8 cellular contexts compared by ENCODE assay signal in genomic region chrX:49101629-49101984, GRCh38. TPM values are rescaled to one million over a fixed set of nuclear protein-coding genes. Genes with fewer than 3 reads are reported as not detected.
DNase-seq lines count a peak whose midpoint lies in the region; ATAC-seq and TF ChIP-seq lines count a peak whose summit lies in the region.

No MANE protein-coding gene starts in this region.

- peaks cover 0 to 9% of the 10 kb centered on the region in 2 donors for H3K4me1 Mint-ChIP-seq in natural killer cell

- CTCF ChIA-PET in HEK293T (lab: Yijun Ruan, JAX) = no interaction called here

- ATAC-seq in HG03565 (IDR thresholded peaks at IDR 0.05; ENCODE audit: unreplicated experiment) = peak; percentile 5
- no peak for ATAC-seq in natural killer cell
- ATAC-seq in GM21423 (IDR thresholded peaks at IDR 0.05; ENCODE audit: unreplicated experiment) = no peak

- no peaks in the 10 kb centered on the region for H3K27me3 Mint-ChIP-seq in natural killer cell (ENCODE audit: low read depth in 2 of 2)

- H3K4me3 ChIP-seq in GM12864 (ENCODE audit: low read depth, low read length) (peak overlapping the region; percentile 64), cardiac fibroblast (replicated peaks in 1 of 2; ENCODE audit: low read depth in 2 of 2, low read length in 2 of 2) (peak overlapping the region; percentile 57 to 75)

- POLR2A ChIA-PET in HEK293T (lab: Yijun Ruan, JAX) = interaction anchor here (0.6 to 1.2 kb wide), 3 partner anchors 22 to 364 kb away, joined by 3 to 7 read pairs (median 4); partner anchors contain the start of gene WDR45

- intact Hi-C loops in natural killer cell (cut with micrococcal nuclease) = loop anchor here (2.0 kb wide), 1 partner anchor 27 kb away; the partner anchor contains the start of gene PRAF2

- peak overlapping the region; percentile 88 for H3K4me3 Mint-ChIP-seq in natural killer cell

- no peaks in the 10 kb centered on the region for H3K9me3 Mint-ChIP-seq in natural killer cell

- TF ChIP-seq CTCF in GM12864 (IDR thresholded peaks at IDR 0.05; ENCODE audit: low read depth, low read length, missing control alignments) (no peak), cardiac fibroblast (IDR thresholded peaks at IDR 0.05; ENCODE audit: low read depth, low read length) (no peak), natural killer cell (IDR thresholded peaks at IDR 0.05) (no peak)

- DNase-seq in GM12864 (ENCODE audit: low read depth) (no peak), cardiac fibroblast (ENCODE audit: low read depth in 2 of 2) (no peak), natural killer cell (no peak), pons (ENCODE audit: low spot score) (no peak), SIG-M5 (lab: John Stamatoyannopoulos, UW) (no peak), HEK293T (ENCODE audit: extremely low spot score) (no peak)

- no peaks in the 10 kb centered on the region for H3K36me3 Mint-ChIP-seq in natural killer cell

- peak overlapping the region in 1 of 2 donors; percentile 88 for H3K27ac Mint-ChIP-seq in natural killer cell

TF ChIP-seq in HEK293T, 16 proteins besides CTCF, POLR2A, EP300 and RAD21:
- TF ChIP-seq FOXM1 (IDR thresholded peaks at IDR 0.05; ENCODE audit: borderline replicate concordance) (no peak), BHLHE40 (IDR thresholded peaks at IDR 0.05; ENCODE audit: borderline replicate concordance) (no peak), TARDBP (IDR thresholded peaks at IDR 0.05) (no peak), FOXK2 (IDR thresholded peaks at IDR 0.05) (no peak), ZNF384 (IDR thresholded peaks at IDR 0.05) (no peak), L3MBTL2 (conservative IDR thresholded peaks at IDR 0.05) (no peak), SUZ12 (IDR thresholded peaks at IDR 0.05) (no peak), ELF4 (IDR thresholded peaks at IDR 0.05) (no peak), ARNT (IDR thresholded peaks at IDR 0.05) (no peak), NFRKB (IDR thresholded peaks at IDR 0.05) (no peak), CTBP1 (IDR thresholded peaks at IDR 0.05; ENCODE audit: borderline replicate concordance) (no peak), SP1 (IDR thresholded peaks at IDR 0.05) (no peak), FOXA1 (IDR thresholded peaks at IDR 0.05) (no peak), HDGF (IDR thresholded peaks at IDR 0.05; ENCODE audit: borderline replicate concordance) (no peak), LEF1 (IDR thresholded peaks at IDR 0.05; ENCODE audit: borderline replicate concordance) (no peak)
- TF ChIP-seq, protein P1, sequence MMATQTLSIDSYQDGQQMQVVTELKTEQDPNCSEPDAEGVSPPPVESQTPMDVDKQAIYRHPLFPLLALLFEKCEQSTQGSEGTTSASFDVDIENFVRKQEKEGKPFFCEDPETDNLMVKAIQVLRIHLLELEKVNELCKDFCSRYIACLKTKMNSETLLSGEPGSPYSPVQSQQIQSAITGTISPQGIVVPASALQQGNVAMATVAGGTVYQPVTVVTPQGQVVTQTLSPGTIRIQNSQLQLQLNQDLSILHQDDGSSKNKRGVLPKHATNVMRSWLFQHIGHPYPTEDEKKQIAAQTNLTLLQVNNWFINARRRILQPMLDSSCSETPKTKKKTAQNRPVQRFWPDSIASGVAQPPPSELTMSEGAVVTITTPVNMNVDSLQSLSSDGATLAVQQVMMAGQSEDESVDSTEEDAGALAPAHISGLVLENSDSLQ (IDR thresholded peaks at IDR 0.05) = no peak
TF ChIP-seq in HEK293T: peak in this region for 0.

RNA-seq across cellular contexts. Expression of gene WDR45, which starts 21.9 kb away (rescaled TPM):
- 100 to 1,000 TPM; 116 to 142 (median 134) TPM for total RNA-seq in natural killer cell

RNA-seq across cellular contexts. Expression of gene GPKOW, which starts 21.9 kb away (rescaled TPM):
- total RNA-seq in natural killer cell = 10 to 100 TPM; 22.4 to 26.0 (median 25.3) TPM

RNA-seq across cellular contexts. Expression of gene PRAF2, which starts 27.8 kb away (rescaled TPM):
- total RNA-seq in natural killer cell = 10 to 100 TPM; 18.1 to 24.8 (median 19.9) TPM

RNA-seq across cellular contexts. Expression of gene CCDC120, which starts 42.8 kb away (rescaled TPM):
- 10 to 100 TPM; 12.5 to 14.2 (median 13.0) TPM for total RNA-seq in natural killer cell

RNA-seq across cellular contexts. Expression of gene TFE3, which starts 58.5 kb away (rescaled TPM):
- 10 to 100 TPM; 43.8 to 57.5 (median 43.9) TPM for total RNA-seq in natural killer cell
